ENCODE assay signal across 22 cellular contexts in genomic region chr2:173623411-173624076, GRCh38.
"Had no signal": no experiment of that assay in that cellular context is flagged by ENCODE, and none has a peak within 500 bp of the region (broad histone marks: within the 10 kb centered on the region; RNA-seq: fewer than 3 reads in every experiment).

No MANE protein-coding gene starts in this region.

- H3K9me3 Mint-ChIP-seq: activated naive CD4-positive, alpha-beta T cell treated with anti-CD3 and anti-CD28 coated beads, Interleukin-2, amount 10 ng/mL, durations not matched to agents 7 days and 5 days; activated naive CD8-positive, alpha-beta T cell treated with anti-CD3 and anti-CD28 coated beads, Interleukin-2, amount 50 U/mL, for 24 hours; central memory CD8-positive, alpha-beta T cell had no signal

- H3K27me3 Mint-ChIP-seq: activated naive CD8-positive, alpha-beta T cell treated with anti-CD3 and anti-CD28 coated beads, Interleukin-2, amount 50 U/mL, for 24 hours had no signal

- ATAC-seq: activated CD4-positive, CD25-positive, alpha-beta regulatory T cell treated with anti-CD3 and anti-CD28 coated beads, Interleukin-2, amount 50 U/mL, for 24 hours; activated naive CD8-positive, alpha-beta T cell treated with anti-CD3 and anti-CD28 coated beads, Interleukin-2, amount 50 U/mL, for 24 hours; gastroesophageal sphincter; heart left ventricle; left cardiac atrium; lower lobe of right lung; sciatic nerve; upper lobe of right lung had no signal

- H3K4me1 ChIP-seq: colonic mucosa, gastroesophageal sphincter, heart left ventricle, lower lobe of right lung, prostate gland, testis, upper lobe of right lung had no signal

- H3K27ac ChIP-seq: colonic mucosa, gastroesophageal sphincter, heart left ventricle, lower lobe of right lung, prostate gland, testis, upper lobe of right lung had no signal

- H3K9me3 ChIP-seq: colonic mucosa, gastroesophageal sphincter, lower lobe of right lung, prostate gland, testis, upper lobe of right lung had no signal

- H3K36me3 Mint-ChIP-seq: activated naive CD4-positive, alpha-beta T cell treated with anti-CD3 and anti-CD28 coated beads, Interleukin-2, amount 10 ng/mL, durations not matched to agents 7 days and 5 days; brain had no signal

- H3K27me3 ChIP-seq: colonic mucosa, gastroesophageal sphincter, heart left ventricle, testis, upper lobe of right lung had no signal

- H3K4me3 ChIP-seq: colonic mucosa, gastroesophageal sphincter, heart left ventricle, lower lobe of right lung, prostate gland, smooth muscle cell, testis, upper lobe of right lung had no signal

- H3K36me3 ChIP-seq: colonic mucosa, gastroesophageal sphincter, heart left ventricle, lower lobe of right lung, prostate gland, upper lobe of right lung had no signal

- H3K27ac Mint-ChIP-seq: activated naive CD4-positive, alpha-beta T cell treated with anti-CD3 and anti-CD28 coated beads, Interleukin-2, amount 10 ng/mL, durations not matched to agents 7 days and 5 days; activated naive CD8-positive, alpha-beta T cell treated with anti-CD3 and anti-CD28 coated beads, Interleukin-2, amount 50 U/mL, for 24 hours had no signal

- DNase-seq: activated CD4-positive, alpha-beta T cell treated with anti-CD3 and anti-CD28 coated beads, Interleukin-2, amount 50 U/mL, for 1 hour; activated CD8-positive, alpha-beta memory T cell treated with anti-CD3 and anti-CD28 coated beads, Interleukin-2, amount 50 U/mL, for 48 hours; activated effector memory CD4-positive, alpha-beta T cell treated with Interleukin-2 at 50 U/mL for 16 hours; activated naive CD4-positive, alpha-beta T cell treated with anti-CD3 and anti-CD28 coated beads, Interleukin-2, amount 10 ng/mL, durations not matched to agents 7 days and 5 days; activated naive CD8-positive, alpha-beta T cell treated with anti-CD3 and anti-CD28 coated beads, Interleukin-2, amount 50 U/mL, for 24 hours; activated T-cell treated with anti-CD3 and anti-CD28 coated beads, Interleukin-2, amount 50 U/mL, for 48 hours; anterior cingulate cortex; colonic mucosa; heart left ventricle; left cardiac atrium; lower lobe of right lung; stimulated activated CD4-positive, alpha-beta T cell treated with anti-CD3 and anti-CD28 coated beads, Interleukin-4, amount 100 ng/mL, for 1 hour; T1000; testis; upper lobe of right lung had no signal

- H3K4me3 Mint-ChIP-seq: activated naive CD4-positive, alpha-beta T cell treated with anti-CD3 and anti-CD28 coated beads, Interleukin-2, amount 10 ng/mL, durations not matched to agents 7 days and 5 days; activated naive CD8-positive, alpha-beta T cell treated with anti-CD3 and anti-CD28 coated beads, Interleukin-2, amount 50 U/mL, for 24 hours; central memory CD8-positive, alpha-beta T cell had no signal

- H3K4me1 Mint-ChIP-seq: activated naive CD4-positive, alpha-beta T cell treated with anti-CD3 and anti-CD28 coated beads, Interleukin-2, amount 10 ng/mL, durations not matched to agents 7 days and 5 days; activated naive CD8-positive, alpha-beta T cell treated with anti-CD3 and anti-CD28 coated beads, Interleukin-2, amount 50 U/mL, for 24 hours; central memory CD8-positive, alpha-beta T cell had no signal
